In the genomic region with DNA sequence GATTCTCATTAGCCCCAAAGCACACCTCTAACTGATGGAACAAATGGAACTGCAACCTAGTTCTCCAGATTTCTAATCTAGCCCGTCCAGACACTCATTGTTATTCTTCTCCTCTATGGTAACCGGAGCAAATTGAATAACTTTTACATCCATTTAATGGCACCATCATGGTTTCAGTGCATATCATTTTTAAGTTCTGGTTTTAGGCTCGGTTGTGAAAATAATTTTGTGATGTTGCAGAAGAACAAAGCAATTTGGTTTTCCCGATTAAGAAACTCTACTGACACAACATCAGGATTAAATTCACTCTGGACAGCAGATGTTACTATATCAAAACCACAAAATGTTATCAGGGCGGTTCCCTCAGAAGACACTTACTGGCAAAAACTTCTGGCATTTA, we compare ENCODE assay signal across 30 cellular contexts.
"Had no signal": no experiment of that assay in that cellular context is flagged by ENCODE, and none has a peak within 500 bp of the region (broad histone marks: within the 10 kb centered on the region; RNA-seq: fewer than 3 reads in every experiment).

No MANE protein-coding gene starts in this region.

- H3K4me1 ChIP-seq: ascending aorta, breast epithelium, colonic mucosa, foreskin keratinocyte, gastrocnemius medialis, heart left ventricle had no signal

- DNase-seq: activated CD4-positive, alpha-beta memory T cell treated with anti-CD3 and anti-CD28 coated beads, Interleukin-2, amount 10 ng/mL, durations not matched to agents 7 days and 5 days; activated CD4-positive, alpha-beta T cell treated with anti-CD3 and anti-CD28 coated beads for 1 hour; activated CD4-positive, alpha-beta T cell treated with anti-CD3 and anti-CD28 coated beads for 4 hours; activated CD4-positive, alpha-beta T cell treated with anti-CD3 and anti-CD28 coated beads, Interleukin-2, amount 10 ng/mL, durations not matched to agents 7 days and 5 days; activated CD4-positive, alpha-beta T cell treated with anti-CD3 and anti-CD28 coated beads, Interleukin-2, amount 50 U/mL, for 4 hours; activated CD8-positive, alpha-beta memory T cell treated with anti-CD3 and anti-CD28 coated beads, Interleukin-2, amount 50 U/mL, for 48 hours; activated gamma-delta T cell treated with Interleukin-2 at 50 U/mL for 16 hours; activated naive CD4-positive, alpha-beta T cell treated with anti-CD3 and anti-CD28 coated beads, Interleukin-2, amount 50 U/mL, for 16 hours; activated naive CD4-positive, alpha-beta T cell treated with Interleukin-2 at 50 U/mL for 16 hours; activated naive CD8-positive, alpha-beta T cell treated with anti-CD3 and anti-CD28 coated beads for 36 hours; activated T-cell treated with anti-CD3 and anti-CD28 coated beads for 4 hours; activated T-cell treated with anti-CD3 and anti-CD28 coated beads, Interleukin-2, amount 50 U/mL, for 24 hours; activated T-cell treated with anti-CD3 and anti-CD28 coated beads, Interleukin-2, amount 50 U/mL, for 72 hours; central memory CD4-positive, alpha-beta T cell; cerebellar nuclear complex; colonic mucosa; effector CD8-positive, alpha-beta T cell; foreskin keratinocyte; gastrocnemius medialis; glutamatergic neuron; heart left ventricle; hypothalamus; T-helper 1 cell; T-helper 17 cell; T1000 had no signal

- H3K27me3 ChIP-seq: ascending aorta, breast epithelium, colonic mucosa, gastrocnemius medialis had no signal

- H3K9me3 ChIP-seq: ascending aorta, breast epithelium, colonic mucosa, gastrocnemius medialis, heart left ventricle had no signal

- ATAC-seq: activated T-cell treated with anti-CD3 and anti-CD28 coated beads, Interleukin-2, amount 50 U/mL, for 72 hours; esophagus mucosa; foreskin keratinocyte; gastrocnemius medialis; heart left ventricle; T-helper 17 cell; WTC11 had no signal

- H3K4me3 ChIP-seq: ascending aorta, breast epithelium, cardiac muscle cell, colonic mucosa, gastrocnemius medialis, heart left ventricle had no signal

- H3K36me3 ChIP-seq: ascending aorta, breast epithelium, cardiac muscle cell, colonic mucosa, gastrocnemius medialis, heart left ventricle had no signal
